Comparison of ENCODE assay signal across 1 cellular context in the genomic region with DNA sequence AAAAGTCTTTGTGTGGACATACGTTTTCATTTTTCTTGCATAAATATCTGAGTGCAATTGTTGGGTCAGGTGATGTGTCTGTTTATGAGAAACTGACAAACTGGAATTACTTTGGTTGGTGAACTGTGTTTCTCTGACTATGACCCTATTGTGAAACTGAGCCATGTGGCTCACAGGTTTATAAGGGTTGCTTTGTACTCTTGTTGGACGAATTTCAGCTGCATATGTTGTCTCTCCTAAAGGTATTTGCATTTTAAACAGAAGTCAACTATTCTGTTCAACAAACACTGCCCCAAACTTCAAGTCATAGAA.
A peak's percentile ranks its signal among the peaks of the same experiment; 100 is the strongest.
TF ChIP-seq lines count a peak whose summit lies in the region.

No MANE protein-coding gene starts in this region.

TF ChIP-seq in HepG2, 621 proteins besides CTCF, POLR2A, EP300 and RAD21 (continued from another document and continues in another):
- no peak for TF ChIP-seq FIP1L1 (IDR thresholded peaks at IDR 0.05; ENCODE audit: borderline replicate concordance, insufficient read depth, low read depth, low read length)
- no peak for TF ChIP-seq SP5 (CRISPR knock-in tag; IDR thresholded peaks at IDR 0.05; ENCODE audit: borderline replicate concordance, low read depth)
- no peak for TF ChIP-seq TMF1 (CRISPR knock-in tag; IDR thresholded peaks at IDR 0.05; ENCODE audit: low read depth)
- TF ChIP-seq KDM6A (CRISPR knock-in tag; IDR thresholded peaks at IDR 0.05; ENCODE audit: low read depth), result no peak
- TF ChIP-seq NCOA2 (CRISPR knock-in tag; IDR thresholded peaks at IDR 0.05), result peak; percentile 9; the same call in 1 of the 2 replicates
- no peak for TF ChIP-seq FOXC1 (CRISPR knock-in tag; IDR thresholded peaks at IDR 0.05; ENCODE audit: borderline replicate concordance)
- TF ChIP-seq ZFY (CRISPR knock-in tag; IDR thresholded peaks at IDR 0.05), result no peak
- TF ChIP-seq SAP130 (CRISPR knock-in tag; IDR thresholded peaks at IDR 0.05; ENCODE audit: low read depth), result peak; percentile 29; the same call in 1 of the 2 replicates
- TF ChIP-seq KDM3A (CRISPR knock-in tag; IDR thresholded peaks at IDR 0.05; ENCODE audit: low read depth), result no peak
- TF ChIP-seq ONECUT2 (CRISPR knock-in tag; IDR thresholded peaks at IDR 0.05), result no peak
- no peak for TF ChIP-seq TBL1XR1 (IDR thresholded peaks at IDR 0.05; ENCODE audit: borderline replicate concordance, low read length, partially characterized antibody)
- no peak for TF ChIP-seq TCF12 (IDR thresholded peaks at IDR 0.05)
- TF ChIP-seq TCF12 (CRISPR knock-in tag; IDR thresholded peaks at IDR 0.05), result no peak
- no peak for TF ChIP-seq ZNF414 (CRISPR knock-in tag; IDR thresholded peaks at IDR 0.05)
- no peak for TF ChIP-seq MZF1 (CRISPR knock-in tag; IDR thresholded peaks at IDR 0.05; ENCODE audit: borderline replicate concordance)
- peak; percentile 42; the same call in 1 of the 2 replicates for TF ChIP-seq FOXP4 (CRISPR knock-in tag; IDR thresholded peaks at IDR 0.05)
- 0 out of 2 replicates have a peak, but pooled peaks have one; percentile 22 for TF ChIP-seq NR2C2 (CRISPR knock-in tag; IDR thresholded peaks at IDR 0.05; ENCODE audit: borderline replicate concordance)
- TF ChIP-seq FOXA1 (IDR thresholded peaks at IDR 0.05), result no peak
- no peak for TF ChIP-seq FOXA1 (CRISPR knock-in tag; IDR thresholded peaks at IDR 0.05)
- TF ChIP-seq ZNF232 (CRISPR knock-in tag; IDR thresholded peaks at IDR 0.05; ENCODE audit: borderline replicate concordance), result no peak
- no peak for TF ChIP-seq SRSF4 (IDR thresholded peaks at IDR 0.05; ENCODE audit: low read depth, low read length, poor library complexity, severe bottlenecking)
- TF ChIP-seq, protein P1, sequence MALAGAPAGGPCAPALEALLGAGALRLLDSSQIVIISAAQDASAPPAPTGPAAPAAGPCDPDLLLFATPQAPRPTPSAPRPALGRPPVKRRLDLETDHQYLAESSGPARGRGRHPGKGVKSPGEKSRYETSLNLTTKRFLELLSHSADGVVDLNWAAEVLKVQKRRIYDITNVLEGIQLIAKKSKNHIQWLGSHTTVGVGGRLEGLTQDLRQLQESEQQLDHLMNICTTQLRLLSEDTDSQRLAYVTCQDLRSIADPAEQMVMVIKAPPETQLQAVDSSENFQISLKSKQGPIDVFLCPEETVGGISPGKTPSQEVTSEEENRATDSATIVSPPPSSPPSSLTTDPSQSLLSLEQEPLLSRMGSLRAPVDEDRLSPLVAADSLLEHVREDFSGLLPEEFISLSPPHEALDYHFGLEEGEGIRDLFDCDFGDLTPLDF (CRISPR knock-in tag; IDR thresholded peaks at IDR 0.05), result no peak
- no peak for TF ChIP-seq DNMT1 (CRISPR knock-in tag; IDR thresholded peaks at IDR 0.05)
- TF ChIP-seq HMG20B (CRISPR knock-in tag; conservative IDR thresholded peaks at IDR 0.05), result no peak
- TF ChIP-seq TRIM24 (CRISPR knock-in tag; IDR thresholded peaks at IDR 0.05), result no peak
- no peak for TF ChIP-seq ZNF205 (CRISPR knock-in tag; IDR thresholded peaks at IDR 0.05)
- no peak for TF ChIP-seq ZNF616 (CRISPR knock-in tag; IDR thresholded peaks at IDR 0.05; ENCODE audit: low read depth)
- TF ChIP-seq HNRNPH1 (optimal IDR thresholded peaks at IDR 0.05; ENCODE audit: low read depth, low read length), result no peak
- TF ChIP-seq, protein P2, sequence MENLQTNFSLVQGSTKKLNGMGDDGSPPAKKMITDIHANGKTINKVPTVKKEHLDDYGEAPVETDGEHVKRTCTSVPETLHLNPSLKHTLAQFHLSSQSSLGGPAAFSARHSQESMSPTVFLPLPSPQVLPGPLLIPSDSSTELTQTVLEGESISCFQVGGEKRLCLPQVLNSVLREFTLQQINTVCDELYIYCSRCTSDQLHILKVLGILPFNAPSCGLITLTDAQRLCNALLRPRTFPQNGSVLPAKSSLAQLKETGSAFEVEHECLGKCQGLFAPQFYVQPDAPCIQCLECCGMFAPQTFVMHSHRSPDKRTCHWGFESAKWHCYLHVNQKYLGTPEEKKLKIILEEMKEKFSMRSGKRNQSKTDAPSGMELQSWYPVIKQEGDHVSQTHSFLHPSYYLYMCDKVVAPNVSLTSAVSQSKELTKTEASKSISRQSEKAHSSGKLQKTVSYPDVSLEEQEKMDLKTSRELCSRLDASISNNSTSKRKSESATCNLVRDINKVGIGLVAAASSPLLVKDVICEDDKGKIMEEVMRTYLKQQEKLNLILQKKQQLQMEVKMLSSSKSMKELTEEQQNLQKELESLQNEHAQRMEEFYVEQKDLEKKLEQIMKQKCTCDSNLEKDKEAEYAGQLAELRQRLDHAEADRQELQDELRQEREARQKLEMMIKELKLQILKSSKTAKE (CRISPR knock-in tag; IDR thresholded peaks at IDR 0.05; ENCODE audit: borderline replicate concordance), result no peak
- TF ChIP-seq, protein P3, sequence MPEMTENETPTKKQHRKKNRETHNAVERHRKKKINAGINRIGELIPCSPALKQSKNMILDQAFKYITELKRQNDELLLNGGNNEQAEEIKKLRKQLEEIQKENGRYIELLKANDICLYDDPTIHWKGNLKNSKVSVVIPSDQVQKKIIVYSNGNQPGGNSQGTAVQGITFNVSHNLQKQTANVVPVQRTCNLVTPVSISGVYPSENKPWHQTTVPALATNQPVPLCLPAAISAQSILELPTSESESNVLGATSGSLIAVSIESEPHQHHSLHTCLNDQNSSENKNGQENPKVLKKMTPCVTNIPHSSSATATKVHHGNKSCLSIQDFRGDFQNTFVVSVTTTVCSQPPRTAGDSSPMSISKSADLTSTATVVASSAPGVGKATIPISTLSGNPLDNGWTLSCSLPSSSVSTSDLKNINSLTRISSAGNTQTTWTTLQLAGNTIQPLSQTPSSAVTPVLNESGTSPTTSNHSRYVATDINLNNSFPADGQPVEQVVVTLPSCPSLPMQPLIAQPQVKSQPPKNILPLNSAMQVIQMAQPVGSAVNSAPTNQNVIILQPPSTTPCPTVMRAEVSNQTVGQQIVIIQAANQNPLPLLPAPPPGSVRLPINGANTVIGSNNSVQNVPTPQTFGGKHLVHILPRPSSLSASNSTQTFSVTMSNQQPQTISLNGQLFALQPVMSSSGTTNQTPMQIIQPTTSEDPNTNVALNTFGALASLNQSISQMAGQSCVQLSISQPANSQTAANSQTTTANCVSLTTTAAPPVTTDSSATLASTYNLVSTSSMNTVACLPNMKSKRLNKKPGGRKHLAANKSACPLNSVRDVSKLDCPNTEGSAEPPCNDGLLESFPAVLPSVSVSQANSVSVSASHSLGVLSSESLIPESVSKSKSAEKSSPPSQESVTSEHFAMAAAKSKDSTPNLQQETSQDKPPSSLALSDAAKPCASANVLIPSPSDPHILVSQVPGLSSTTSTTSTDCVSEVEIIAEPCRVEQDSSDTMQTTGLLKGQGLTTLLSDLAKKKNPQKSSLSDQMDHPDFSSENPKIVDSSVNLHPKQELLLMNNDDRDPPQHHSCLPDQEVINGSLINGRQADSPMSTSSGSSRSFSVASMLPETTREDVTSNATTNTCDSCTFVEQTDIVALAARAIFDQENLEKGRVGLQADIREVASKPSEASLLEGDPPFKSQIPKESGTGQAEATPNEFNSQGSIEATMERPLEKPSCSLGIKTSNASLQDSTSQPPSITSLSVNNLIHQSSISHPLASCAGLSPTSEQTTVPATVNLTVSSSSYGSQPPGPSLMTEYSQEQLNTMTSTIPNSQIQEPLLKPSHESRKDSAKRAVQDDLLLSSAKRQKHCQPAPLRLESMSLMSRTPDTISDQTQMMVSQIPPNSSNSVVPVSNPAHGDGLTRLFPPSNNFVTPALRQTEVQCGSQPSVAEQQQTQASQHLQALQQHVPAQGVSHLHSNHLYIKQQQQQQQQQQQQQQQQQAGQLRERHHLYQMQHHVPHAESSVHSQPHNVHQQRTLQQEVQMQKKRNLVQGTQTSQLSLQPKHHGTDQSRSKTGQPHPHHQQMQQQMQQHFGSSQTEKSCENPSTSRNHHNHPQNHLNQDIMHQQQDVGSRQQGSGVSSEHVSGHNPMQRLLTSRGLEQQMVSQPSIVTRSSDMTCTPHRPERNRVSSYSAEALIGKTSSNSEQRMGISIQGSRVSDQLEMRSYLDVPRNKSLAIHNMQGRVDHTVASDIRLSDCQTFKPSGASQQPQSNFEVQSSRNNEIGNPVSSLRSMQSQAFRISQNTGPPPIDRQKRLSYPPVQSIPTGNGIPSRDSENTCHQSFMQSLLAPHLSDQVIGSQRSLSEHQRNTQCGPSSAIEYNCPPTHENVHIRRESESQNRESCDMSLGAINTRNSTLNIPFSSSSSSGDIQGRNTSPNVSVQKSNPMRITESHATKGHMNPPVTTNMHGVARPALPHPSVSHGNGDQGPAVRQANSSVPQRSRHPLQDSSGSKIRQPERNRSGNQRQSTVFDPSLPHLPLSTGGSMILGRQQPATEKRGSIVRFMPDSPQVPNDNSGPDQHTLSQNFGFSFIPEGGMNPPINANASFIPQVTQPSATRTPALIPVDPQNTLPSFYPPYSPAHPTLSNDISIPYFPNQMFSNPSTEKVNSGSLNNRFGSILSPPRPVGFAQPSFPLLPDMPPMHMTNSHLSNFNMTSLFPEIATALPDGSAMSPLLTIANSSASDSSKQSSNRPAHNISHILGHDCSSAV (CRISPR knock-in tag; IDR thresholded peaks at IDR 0.05; ENCODE audit: borderline replicate concordance), result no peak
- TF ChIP-seq HES4 (CRISPR knock-in tag; IDR thresholded peaks at IDR 0.05; ENCODE audit: borderline replicate concordance), result no peak
- no peak for TF ChIP-seq DDIT3 (CRISPR knock-in tag; IDR thresholded peaks at IDR 0.05)
- TF ChIP-seq ZMAT5 (CRISPR knock-in tag; IDR thresholded peaks at IDR 0.05; ENCODE audit: borderline replicate concordance, low read depth), result no peak
- no peak for TF ChIP-seq MTA3 (CRISPR knock-in tag; IDR thresholded peaks at IDR 0.05)
- no peak for TF ChIP-seq ATF4 (CRISPR knock-in tag; IDR thresholded peaks at IDR 0.05)
- TF ChIP-seq FOXP1 (IDR thresholded peaks at IDR 0.05), result no peak
- TF ChIP-seq FOXP1 (CRISPR knock-in tag; IDR thresholded peaks at IDR 0.05), result peak; percentile 59; the same call in 1 of the 2 replicates
- TF ChIP-seq SOX13 (IDR thresholded peaks at IDR 0.05), result no peak
- TF ChIP-seq SOX13 (CRISPR knock-in tag; conservative IDR thresholded peaks at IDR 0.05 in 1 of 2, IDR thresholded peaks at IDR 0.05 in 1 of 2), result peak in 1 of 2 experiments; percentile 69; a peak in 2 of 4 replicates
- TF ChIP-seq SALL1 (CRISPR knock-in tag; IDR thresholded peaks at IDR 0.05), result no peak
- TF ChIP-seq PHF5A (CRISPR knock-in tag; IDR thresholded peaks at IDR 0.05; ENCODE audit: low read depth, unreplicated experiment), result no peak
- TF ChIP-seq ZNF576 (CRISPR knock-in tag; IDR thresholded peaks at IDR 0.05), result no peak
- TF ChIP-seq PRDM15 (CRISPR knock-in tag; IDR thresholded peaks at IDR 0.05), result no peak
- no peak for TF ChIP-seq HDAC1 (CRISPR knock-in tag; IDR thresholded peaks at IDR 0.05)
